Comparison of ENCODE assay signal across 21 cellular contexts in the genomic region with DNA sequence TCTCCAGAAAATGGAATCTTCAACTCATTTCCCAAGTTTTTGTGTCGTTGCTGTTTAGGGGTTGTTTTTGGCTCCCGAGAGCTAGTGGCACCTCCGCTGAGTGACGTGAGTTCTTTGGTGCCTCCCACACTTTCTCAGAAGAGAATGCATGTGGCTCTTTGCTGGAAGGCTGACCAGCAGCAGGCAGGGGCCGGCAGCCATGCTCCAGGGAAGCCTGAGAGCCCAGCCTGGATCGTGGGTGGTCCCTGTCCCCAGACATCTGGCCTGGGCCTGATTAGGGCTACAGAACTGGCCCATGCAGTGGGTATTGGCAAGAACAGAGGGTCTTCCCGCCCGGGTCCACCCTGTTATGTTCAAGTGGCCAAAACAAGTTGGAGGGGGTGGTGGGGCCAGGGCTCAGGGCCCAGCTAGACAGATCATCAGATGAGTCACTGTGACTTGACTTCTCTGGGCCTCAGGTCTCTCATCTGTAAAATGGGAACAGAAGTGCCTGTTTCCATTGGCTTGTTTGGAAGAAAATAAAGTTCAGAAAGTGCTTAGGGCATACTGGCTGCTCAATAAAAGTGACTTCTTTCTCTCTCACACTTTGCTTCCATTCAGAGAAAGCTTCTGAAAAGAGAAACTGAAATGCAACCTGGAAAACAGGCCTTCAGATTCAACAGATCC.
DNase-seq lines count a peak whose midpoint lies in the region; ATAC-seq and TF ChIP-seq lines count a peak whose summit lies in the region.
"Had no signal": no experiment of that assay in that cellular context is flagged by ENCODE, and none has a peak within 500 bp of the region (broad histone marks: within the 10 kb centered on the region; RNA-seq: fewer than 3 reads in every experiment).

No MANE protein-coding gene starts in this region.

- TF ChIP-seq CTCF in RWPE1 (conservative IDR thresholded peaks at IDR 0.05; ENCODE audit: low read depth): no peak
- no peak for TF ChIP-seq CTCF in lower leg skin (IDR thresholded peaks at IDR 0.05)
- TF ChIP-seq CTCF in suprapubic skin (IDR thresholded peaks at IDR 0.05): no peak
- TF ChIP-seq CTCF in CD8-positive, alpha-beta T cell (IDR thresholded peaks at IDR 0.05): no peak
- TF ChIP-seq CTCF in chondrocyte (IDR thresholded peaks at IDR 0.05): no peak

- no peaks in the 10 kb centered on the region for H3K9me3 Mint-ChIP-seq in CD8-positive, alpha-beta T cell
- H3K9me3 Mint-ChIP-seq in chondrocyte (ENCODE audit: low read depth): no peaks in the 10 kb centered on the region
- H3K9me3 Mint-ChIP-seq: CD4-positive, alpha-beta T cell; GM23338 had no signal

- H3K9me3 ChIP-seq in suprapubic skin (no peaks in the 10 kb centered on the region), Karpas-422 (ENCODE audit: low read length) (no peaks in the 10 kb centered on the region)
- no peaks in the 10 kb centered on the region for H3K9me3 ChIP-seq in CD8-positive, alpha-beta T cell (ENCODE audit: low read length)
- H3K9me3 ChIP-seq: Caco-2, SJSA1 had no signal

- H3K27ac Mint-ChIP-seq in CD8-positive, alpha-beta T cell: no peak overlapping the region
- no peak overlapping the region for H3K27ac Mint-ChIP-seq in chondrocyte (ENCODE audit: unreplicated experiment)
- H3K27ac Mint-ChIP-seq: CD4-positive, alpha-beta T cell; GM23338 had no signal

- no peak overlapping the region for H3K4me3 ChIP-seq in lower leg skin (ENCODE audit: low read depth, poor library complexity, severe bottlenecking)
- H3K4me3 ChIP-seq in suprapubic skin: no peak overlapping the region
- H3K4me3 ChIP-seq in CD8-positive, alpha-beta T cell (ENCODE audit: low read depth, low read length): no peak overlapping the region
- H3K4me3 ChIP-seq in Karpas-422 (ENCODE audit: low read length): no peak overlapping the region
- H3K4me3 ChIP-seq: GM23338, SJSA1 had no signal

- no peak overlapping the region for H3K9ac ChIP-seq in Karpas-422 (ENCODE audit: low read length)

- WGBS in lower leg skin, 2 donors: 58 to 63% methylated on average over 6 to 8 of the region's 8 CpGs
- WGBS in suprapubic skin: 82% methylated on average over 8 of the region's 8 CpGs

- intact Hi-C loops in lower leg skin (cut with DNase I; ENCODE audit: low total_unique reads): no loop called here
- intact Hi-C loops in CD8-positive, alpha-beta T cell (cut with DNase I, micrococcal nuclease): no loop called here

- H3K4me1 ChIP-seq in suprapubic skin (peaks cover 23% of the 10 kb centered on the region), Karpas-422 (ENCODE audit: low read length) (no peaks in the 10 kb centered on the region)
- no peaks in the 10 kb centered on the region for H3K4me1 ChIP-seq in CD8-positive, alpha-beta T cell (ENCODE audit: insufficient read depth, low read length)
- H3K4me1 ChIP-seq: Caco-2 had no signal

- TF ChIP-seq POLR2A in lower leg skin (IDR thresholded peaks at IDR 0.05) (no peak), suprapubic skin (IDR thresholded peaks at IDR 0.05) (no peak)

- POLR2A ChIA-PET in RWPE1 (lab: Yijun Ruan, JAX; ENCODE audit: low non-redundant PET): no interaction called here
- POLR2A ChIA-PET in CD8-positive, alpha-beta T cell (lab: Charles Lee): no interaction called here

- H3K4me2 ChIP-seq in Karpas-422 (ENCODE audit: low read depth, low read length, poor library complexity, severe bottlenecking): no peak overlapping the region
- H3K4me2 ChIP-seq: GM23338 had no signal

- ATAC-seq in CD8-positive, alpha-beta T cell: no peak
- no peak for ATAC-seq in GM21786 (IDR thresholded peaks at IDR 0.05; ENCODE audit: unreplicated experiment)
- ATAC-seq: Panc1 had no signal

- H3K27ac ChIP-seq in RWPE1 (peak overlapping the region; percentile 79), suprapubic skin (peak overlapping the region; percentile 69), Karpas-422 (ENCODE audit: low read length) (no peak overlapping the region)
- no peak overlapping the region for H3K27ac ChIP-seq in CD8-positive, alpha-beta T cell (ENCODE audit: low read depth, low read length)
- H3K27ac ChIP-seq: SJSA1 had no signal

- DNase-seq in RWPE1 (ENCODE audit: low spot score) (no peak), ecto neural progenitor cell (ENCODE audit: low spot score) (peak; percentile 54), lower leg skin (ENCODE audit: low spot score in 2 of 2) (peak; percentile 33 to 72), suprapubic skin (ENCODE audit: low spot score in 2 of 2) (no peak), chondrocyte (ENCODE audit: low spot score) (no peak), Karpas-422 (no peak)
- DNase-seq in CD8-positive, alpha-beta T cell: no peak
- DNase-seq: CD4-positive, alpha-beta T cell; DMS 273 treated with DMSO at 0.1 percent for 48 hours; DMS79 treated with DMSO at 0.1 percent for 48 hours; MM.1S; NCI-H1048; NCI-H1417 treated with DMSO at 0.1 percent for 48 hours; NCI-H187; NCI-H2107; NCI-H510A had no signal

- no peak overlapping the region for H2AFZ ChIP-seq in Karpas-422 (ENCODE audit: low read length)

- no peak overlapping the region for H3K4me3 Mint-ChIP-seq in CD8-positive, alpha-beta T cell
- H3K4me3 Mint-ChIP-seq in chondrocyte (ENCODE audit: unreplicated experiment): no peak overlapping the region
- H3K4me3 Mint-ChIP-seq: CD4-positive, alpha-beta T cell; GM23338 had no signal

- no peaks in the 10 kb centered on the region for H3K79me2 ChIP-seq in Karpas-422 (ENCODE audit: low read length)

- no peaks in the 10 kb centered on the region for H3K9me2 ChIP-seq in Karpas-422 (replicated peaks; ENCODE audit: insufficient read depth, low read length)

- H3K27me3 Mint-ChIP-seq in CD8-positive, alpha-beta T cell (ENCODE audit: low read depth): peaks cover 2% of the 10 kb centered on the region
- peaks cover 6% of the 10 kb centered on the region for H3K27me3 Mint-ChIP-seq in chondrocyte (ENCODE audit: low read depth)
- H3K27me3 Mint-ChIP-seq: CD4-positive, alpha-beta T cell had no signal

- H3K27me3 ChIP-seq in suprapubic skin (no peaks in the 10 kb centered on the region), Karpas-422 (ENCODE audit: low read length) (no peaks in the 10 kb centered on the region)
- no peaks in the 10 kb centered on the region for H3K27me3 ChIP-seq in CD8-positive, alpha-beta T cell (ENCODE audit: insufficient read depth, low read length)
- H3K27me3 ChIP-seq: SJSA1 had no signal

- CTCF ChIA-PET in RWPE1 (lab: Yijun Ruan, JAX): no interaction called here
- CTCF ChIA-PET in CD8-positive, alpha-beta T cell (lab: Charles Lee): no interaction called here

- H3K4me1 Mint-ChIP-seq in CD8-positive, alpha-beta T cell (ENCODE audit: low read depth): no peaks in the 10 kb centered on the region
- peaks cover 12% of the 10 kb centered on the region for H3K4me1 Mint-ChIP-seq in chondrocyte (ENCODE audit: low read depth)

- no peaks in the 10 kb centered on the region for H4K20me1 ChIP-seq in Karpas-422 (ENCODE audit: insufficient read depth, low read depth, low read length)

- H3K36me3 ChIP-seq in suprapubic skin (no peaks in the 10 kb centered on the region), Karpas-422 (ENCODE audit: insufficient read depth, low read length) (no peaks in the 10 kb centered on the region)
- H3K36me3 ChIP-seq in CD8-positive, alpha-beta T cell (ENCODE audit: insufficient read depth, low read length): no peaks in the 10 kb centered on the region
- H3K36me3 ChIP-seq: SJSA1 had no signal

- no peaks in the 10 kb centered on the region for H3K36me3 Mint-ChIP-seq in CD8-positive, alpha-beta T cell
- H3K36me3 Mint-ChIP-seq in chondrocyte (ENCODE audit: low read depth): no peaks in the 10 kb centered on the region

- no peak for TF ChIP-seq EP300 in suprapubic skin (IDR thresholded peaks at IDR 0.05)

Comparison
In these comparisons a context has a peak if more than half of its experiments do, and no peak if none do; other contexts are left out.
1. DNase-seq: peak in ecto neural progenitor cell (single experiment) and lower leg skin (2 of 2); none in RWPE1 (single experiment), suprapubic skin (0 of 2), CD8-positive, alpha-beta T cell (0 of 7), chondrocyte (single experiment) and Karpas-422 (single experiment).
2. H3K27ac ChIP-seq: peak in RWPE1 (single experiment) and suprapubic skin (single experiment); none in CD8-positive, alpha-beta T cell (single experiment) and Karpas-422 (single experiment).